Comparison of ENCODE assay signal across 8 cellular contexts in the genomic region with DNA sequence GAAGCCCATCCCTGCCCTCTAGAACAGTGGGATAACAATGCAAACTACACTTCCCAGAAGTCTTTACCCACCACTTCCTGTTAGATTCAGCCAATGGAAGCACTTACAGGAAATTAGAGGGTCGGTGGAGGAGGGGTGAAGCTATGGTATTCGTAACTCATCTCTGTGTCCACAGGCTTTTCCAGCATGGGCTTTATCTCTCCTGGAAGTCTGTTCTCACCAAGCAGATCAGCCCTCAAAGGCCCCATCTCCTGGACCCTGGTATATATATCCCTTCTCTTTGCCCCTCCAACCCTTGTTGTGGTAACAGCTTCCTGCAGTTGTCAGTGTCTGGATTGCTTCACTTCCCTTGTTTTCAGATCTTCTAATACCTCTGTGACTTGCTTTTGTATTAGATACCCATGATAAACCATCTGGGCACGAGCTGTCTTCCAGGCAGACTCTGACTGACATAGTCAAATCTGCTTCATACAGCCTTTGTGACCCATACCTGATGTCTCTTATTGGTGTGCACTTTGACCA.
DNase-seq lines count a peak whose midpoint lies in the region; ATAC-seq, FAIRE-seq and TF ChIP-seq lines count a peak whose summit lies in the region.

No MANE protein-coding gene starts in this region.

- H3K9me3 Mint-ChIP-seq in effector memory CD8-positive, alpha-beta T cell: peaks cover 12 to 23% of the 10 kb centered on the region in 2 donors

- no peak overlapping the region for H3K27ac Mint-ChIP-seq in effector memory CD8-positive, alpha-beta T cell

- H3K4me3 ChIP-seq in SJCRH30 (peak overlapping the region; percentile 60), muscle layer of duodenum (ENCODE audit: low read depth in 1 of 2, low read length in 2 of 2) (peak overlapping the region; percentile 56 to 66)

- peak overlapping the region; percentile 31; the same call in 1 of the 2 replicates for H3K27ac ChIP-seq in SJCRH30
- H3K27ac ChIP-seq in muscle layer of duodenum (ENCODE audit: low read length): peak overlapping the region; percentile 19

- H3K27me3 ChIP-seq in SJCRH30: no peaks in the 10 kb centered on the region
- H3K27me3 ChIP-seq in muscle layer of duodenum (ENCODE audit: low read depth, low read length): no peaks in the 10 kb centered on the region

- H3K4me1 ChIP-seq in SJCRH30 (no peaks in the 10 kb centered on the region), muscle layer of duodenum (ENCODE audit: control insufficient read depth in 1 of 2, insufficient read depth in 2 of 2, low read length in 2 of 2) (no peaks in the 10 kb centered on the region)

- no peaks in the 10 kb centered on the region for H3K36me3 Mint-ChIP-seq in effector memory CD8-positive, alpha-beta T cell (ENCODE audit: insufficient read depth)

- H3K4me1 Mint-ChIP-seq in effector memory CD8-positive, alpha-beta T cell (ENCODE audit: low read depth in 2 of 2): peaks cover 0 to 2% of the 10 kb centered on the region in 2 donors

- TF ChIP-seq POLR2A in GM12891 (IDR thresholded peaks at IDR 0.05; ENCODE audit: low read depth, low read length): no peak

- no peak for ATAC-seq in effector memory CD8-positive, alpha-beta T cell (replicated peaks)

- no peaks in the 10 kb centered on the region for H3K9me3 ChIP-seq in SJCRH30 (replicated peaks)
- H3K9me3 ChIP-seq in muscle layer of duodenum (ENCODE audit: control insufficient read depth in 1 of 2, low read length in 2 of 2): no peaks in the 10 kb centered on the region

- in situ Hi-C loops in ACHN (cut with HindIII; ENCODE audit: low pct_ligation_motif_present, low pct_unique_long_range_greater_than_20kb, low sequenced_read_pairs): no loop called here

- H3K36me3 ChIP-seq in SJCRH30: no peaks in the 10 kb centered on the region
- H3K36me3 ChIP-seq in muscle layer of duodenum (ENCODE audit: control insufficient read depth in 1 of 2, insufficient read depth in 2 of 2, low read length in 2 of 2): no peaks in the 10 kb centered on the region

- FAIRE-seq in GM12891 (lab: Jason Lieb, UNC) (no peak), GM19239 (lab: Jason Lieb, UNC) (no peak)

- H3K4me3 Mint-ChIP-seq in effector memory CD8-positive, alpha-beta T cell: peak overlapping the region; percentile 2 to 26

- DNase-seq in ACHN (peak; percentile 75), GM12891 (ENCODE audit: insufficient read length, low spot score) (peak; percentile 13), HK-2 (ENCODE audit: unreplicated experiment) (peak; percentile 24), SJCRH30 (peak; percentile 49 to 72), GM19239 (ENCODE audit: insufficient read length, low spot score) (no peak), NCI-H187 (lab: John Stamatoyannopoulos, UW) (no peak)
- no peak for DNase-seq in effector memory CD8-positive, alpha-beta T cell

- H3K27me3 Mint-ChIP-seq in effector memory CD8-positive, alpha-beta T cell: no peaks in the 10 kb centered on the region

TF ChIP-seq in GM12891, 5 proteins besides CTCF, POLR2A, EP300 and RAD21:
- TF ChIP-seq TAF1 (IDR thresholded peaks at IDR 0.05; ENCODE audit: low read depth, low read length): no peak
- no peak for TF ChIP-seq SPI1 (IDR thresholded peaks at IDR 0.05; ENCODE audit: low read depth, low read length)
- TF ChIP-seq POU2F2 (IDR thresholded peaks at IDR 0.05; ENCODE audit: low read depth, low read length): no peak
- TF ChIP-seq PAX5 (IDR thresholded peaks at IDR 0.05; ENCODE audit: insufficient read depth, low read length, severe bottlenecking): no peak
- TF ChIP-seq POLR2AphosphoS5 (IDR thresholded peaks at IDR 0.05; ENCODE audit: low read depth, low read length): no peak

Comparison
In these comparisons a context has a peak if more than half of its experiments do, and no peak if none do; other contexts are left out.
1. DNase-seq: peak in ACHN (single experiment), GM12891 (single experiment), HK-2 (single experiment) and SJCRH30 (2 of 2); none in effector memory CD8-positive, alpha-beta T cell (0 of 3), GM19239 (single experiment) and NCI-H187 (0 of 2).